In the genomic region with DNA sequence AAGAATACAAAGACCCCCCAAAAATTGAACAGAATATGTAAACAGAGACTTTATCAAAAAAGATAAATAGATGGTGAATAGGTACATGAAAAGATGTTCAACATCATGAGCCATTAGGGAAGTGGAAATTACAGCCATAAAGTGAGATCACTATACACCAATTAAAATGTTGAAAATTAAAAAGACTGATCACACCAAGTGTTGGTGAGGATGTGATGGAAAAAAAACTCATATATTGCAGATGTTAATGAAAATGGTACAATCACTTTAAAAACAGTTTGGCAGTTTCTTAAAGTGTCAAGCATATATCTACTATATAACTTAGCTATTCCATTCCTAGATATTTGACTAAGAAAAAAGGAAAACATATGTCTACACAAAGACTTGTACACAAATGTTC, we compare ENCODE assay signal across 27 cellular contexts.
"Had no signal": no experiment of that assay in that cellular context is flagged by ENCODE, and none has a peak within 500 bp of the region (broad histone marks: within the 10 kb centered on the region; RNA-seq: fewer than 3 reads in every experiment).

No MANE protein-coding gene starts in this region.

- H3K27me3 ChIP-seq: stomach, suprapubic skin, testis, thyroid gland, tibial artery, tibial nerve, transverse colon, upper lobe of left lung, upper lobe of right lung, uterus, vagina had no signal

- H3K4me3 ChIP-seq: stomach, suprapubic skin, testis, thoracic aorta, thyroid gland, tibial artery, tibial nerve, transverse colon, upper lobe of left lung, upper lobe of right lung, uterus, vagina had no signal

- H3K9me3 ChIP-seq: testis, thoracic aorta, thyroid gland, tibial nerve, upper lobe of left lung, upper lobe of right lung, uterus, vagina had no signal

- H3K36me3 ChIP-seq: stomach, suprapubic skin, thoracic aorta, thyroid gland, tibial artery, tibial nerve, transverse colon, upper lobe of left lung, upper lobe of right lung, uterus, vagina had no signal

- DNase-seq: stimulated activated CD4-positive, alpha-beta T cell treated with anti-CD3 and anti-CD28 coated beads, Interleukin-2, amount 100 ng/mL, for 48 hours; stimulated activated CD4-positive, alpha-beta T cell treated with anti-CD3 and anti-CD28 coated beads, Interleukin-4, amount 100 ng/mL, for 1 hour; stimulated activated CD4-positive, alpha-beta T cell treated with anti-CD3 and anti-CD28 coated beads, Interleukin-4, amount 100 ng/mL, for 24 hours; stimulated activated CD4-positive, alpha-beta T cell treated with anti-CD3 and anti-CD28 coated beads, Interleukin-4, amount 100 ng/mL, for 4 hours; stimulated activated CD8-positive, alpha-beta memory T cell treated with anti-CD3 and anti-CD28 coated beads, Interleukin-4, amount 100 ng/mL, for 48 hours; stimulated activated naive B cell treated with anti-CD40 and anti-IgM and Interleukin-4, amounts not matched to agents 10 μg/mL and 1 μg/mL and 100 μg/mL, for 72 hours; stimulated activated naive CD4-positive, alpha-beta T cell; stimulated activated naive CD4-positive, alpha-beta T cell treated with Interleukin-2 at 50 U/mL for 16 hours; stimulated activated naive CD8-positive, alpha-beta T cell treated with anti-CD3 and anti-CD28 coated beads, Interleukin-15, amount 100 ng/mL, for 72 hours; stimulated activated naive CD8-positive, alpha-beta T cell treated with anti-CD3 and anti-CD28 coated beads, Interleukin-15, Interleukin-2, amounts not matched to agents 100 U/mL and 50 U/mL, for 24 hours; stomach; substantia nigra; testis; thyroid gland; tibial artery; transverse colon; trophoblast cell; upper lobe of left lung; upper lobe of right lung; uterus had no signal

- H3K27ac ChIP-seq: stomach, suprapubic skin, testis, thoracic aorta, thyroid gland, tibial artery, tibial nerve, transverse colon, upper lobe of left lung, upper lobe of right lung, uterus, vagina had no signal

- ATAC-seq: stimulated activated effector memory CD8-positive, alpha-beta T cell treated with anti-CD3 and anti-CD28 coated beads, Interleukin-12 subunit alpha, Interleukin-12 subunit beta, amount 100 ng/mL, for 72 hours; stimulated activated memory B cell treated with anti-CD40 and anti-IgM and Interleukin-4, amounts not matched to agents 10 μg/mL and 1 μg/mL and 100 μg/mL, for 72 hours; stimulated activated naive B cell treated with anti-CD40 and anti-IgM and Interleukin-4, amounts not matched to agents 10 μg/mL and 1 μg/mL and 100 μg/mL, for 72 hours; stimulated activated naive CD8-positive, alpha-beta T cell treated with anti-CD3 and anti-CD28 coated beads, Interleukin-15, amount 100 ng/mL, for 72 hours; stimulated activated naive CD8-positive, alpha-beta T cell treated with anti-CD3 and anti-CD28 coated beads, Interleukin-15, Interleukin-2, amounts not matched to agents 100 U/mL and 50 U/mL, for 24 hours; upper lobe of right lung had no signal

- FAIRE-seq: urothelium cell line had no signal

- H3K4me1 ChIP-seq: stomach, suprapubic skin, testis, thyroid gland, tibial artery, tibial nerve, transverse colon, upper lobe of left lung, upper lobe of right lung, uterus, vagina had no signal
